Comparison of ENCODE assay signal across 20 cellular contexts in the genomic region with DNA sequence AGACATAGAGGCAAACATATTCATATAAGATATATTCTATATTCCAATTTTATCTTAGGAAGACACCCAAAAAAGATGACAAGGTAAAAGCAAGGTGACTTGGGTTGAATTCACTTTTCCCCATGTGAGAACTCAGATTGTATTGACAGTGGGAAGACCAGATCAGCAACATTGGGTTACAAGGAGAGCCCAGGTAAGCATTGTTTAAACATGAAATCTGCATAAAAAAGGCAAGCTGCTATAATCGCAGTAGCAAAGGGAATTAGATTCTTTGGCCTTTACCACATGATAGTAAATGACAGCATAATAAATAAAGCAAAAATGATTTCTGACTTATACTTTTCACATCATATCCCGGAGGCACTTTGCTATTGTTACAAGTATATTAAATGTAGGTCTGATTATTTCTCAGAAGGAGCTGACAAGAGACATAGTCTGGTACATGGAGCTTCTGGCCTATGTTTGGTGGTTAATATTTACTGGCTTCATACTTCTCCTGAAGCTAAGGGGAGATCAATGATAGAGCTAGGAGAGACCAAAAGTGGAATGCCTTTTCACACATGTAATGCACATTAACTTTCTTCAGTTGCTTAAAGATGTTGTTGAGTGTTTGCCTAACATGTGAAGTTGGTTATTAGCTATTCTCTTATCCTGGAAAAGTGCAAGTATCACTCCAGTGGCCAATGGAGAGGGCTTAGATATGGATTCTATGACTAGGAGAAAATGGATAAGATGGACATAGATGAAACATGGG. TPM values are rescaled to one million over a fixed set of nuclear protein-coding genes. Genes with fewer than 3 reads are reported as not detected.
DNase-seq lines count a peak whose midpoint lies in the region; ATAC-seq, FAIRE-seq and TF ChIP-seq lines count a peak whose summit lies in the region.
"Had no signal": no experiment of that assay in that cellular context is flagged by ENCODE, and none has a peak within 500 bp of the region (broad histone marks: within the 10 kb centered on the region; RNA-seq: fewer than 3 reads in every experiment).

No MANE protein-coding gene starts in this region.

- H2BK20ac ChIP-seq in H1 (ENCODE audit: low read length), result no peak overlapping the region

- H3K18ac ChIP-seq in H1 (ENCODE audit: extremely low read depth, low read length), result no peak overlapping the region

- no peak overlapping the region for H4K5ac ChIP-seq in H1 (ENCODE audit: insufficient read length, low read depth, low read length)

- H4K20me1 ChIP-seq in H1 (replicated peaks in 1 of 2; ENCODE audit: control insufficient read depth in 1 of 2, insufficient read depth in 2 of 2, low read length in 2 of 2) (no peaks in the 10 kb centered on the region), neural progenitor cell (ENCODE audit: low read depth) (no peaks in the 10 kb centered on the region)

- no peak overlapping the region for H4K8ac ChIP-seq in H1 (ENCODE audit: extremely low read depth, insufficient read depth, low read length)

- no peak for FAIRE-seq in H1 (lab: Jason Lieb, UNC)
- FAIRE-seq: A549, GM19239, HepG2 had no signal

- POLR2A ChIA-PET in Caco-2 (lab: Charles Lee), result no interaction called here
- POLR2A ChIA-PET in H1 (lab: Charles Lee; ENCODE audit: partially characterized antibody), result no interaction called here

- H3K9me3 Mint-ChIP-seq in Caco-2 (ENCODE audit: unreplicated experiment) (peaks cover 10% of the 10 kb centered on the region), neural progenitor cell (peaks cover 2% of the 10 kb centered on the region)
- H3K9me3 Mint-ChIP-seq: CD4-positive, alpha-beta T cell had no signal

- peaks cover 43% of the 10 kb centered on the region for H3K4me1 ChIP-seq in Caco-2
- peaks cover 0 to 10% (median 4%) of the 10 kb centered on the region in 4 experiments; a peak in 3 of 7 replicates for H3K4me1 ChIP-seq in H1 (replicated peaks in 1 of 4; ENCODE audit: control insufficient read depth in 3 of 4, insufficient read depth in 4 of 4, low read length in 3 of 4)
- H3K4me1 ChIP-seq in neural progenitor cell, result peaks cover 8% of the 10 kb centered on the region
- H3K4me1 ChIP-seq in gastroesophageal sphincter, result no peaks in the 10 kb centered on the region
- H3K4me1 ChIP-seq: A549, HAP-1 had no signal

- TF ChIP-seq CTCF in Caco-2 (IDR thresholded peaks at IDR 0.05; ENCODE audit: insufficient read depth in 1 of 2, low read depth in 1 of 2, low read length in 1 of 2, severe bottlenecking in 1 of 2, unreplicated experiment in 1 of 2) (no peak), H1 (IDR thresholded peaks at IDR 0.05; ENCODE audit: control extremely low read depth in 1 of 3, insufficient read depth in 1 of 3, low read depth in 1 of 3, low read length in 3 of 3) (no peak), neural progenitor cell (IDR thresholded peaks at IDR 0.05) (no peak), gastroesophageal sphincter (IDR thresholded peaks at IDR 0.05) (no peak)

- H3K23ac ChIP-seq in H1 (ENCODE audit: insufficient read length), result no peak overlapping the region

- no peak overlapping the region for H3K4me3 Mint-ChIP-seq in Caco-2 (ENCODE audit: unreplicated experiment)
- no peak overlapping the region for H3K4me3 Mint-ChIP-seq in neural progenitor cell
- H3K4me3 Mint-ChIP-seq: CD4-positive, alpha-beta T cell; IgD-negative memory B cell had no signal

- no TSS peak for BruUV-seq in Caco-2 (replicated peaks; lab: Mats Ljungman, UMichigan)

- no peaks in the 10 kb centered on the region for H3F3A ChIP-seq in neural progenitor cell (ENCODE audit: low read depth)

- no peaks in the 10 kb centered on the region for H3K79me1 ChIP-seq in H1 (ENCODE audit: low read depth, low read length)

- peaks cover 8% of the 10 kb centered on the region for H3K36me3 Mint-ChIP-seq in Caco-2 (ENCODE audit: insufficient read depth, unreplicated experiment)
- H3K36me3 Mint-ChIP-seq in neural progenitor cell, result no peaks in the 10 kb centered on the region
- H3K36me3 Mint-ChIP-seq: IgD-negative memory B cell had no signal

- TF ChIP-seq EP300 in H1 (IDR thresholded peaks at IDR 0.05; ENCODE audit: borderline replicate concordance in 1 of 2, low read depth in 2 of 2, low read length in 2 of 2) (no peak), gastroesophageal sphincter (IDR thresholded peaks at IDR 0.05) (no peak)

- intact Hi-C loops in Caco-2 (cut with micrococcal nuclease; ENCODE audit: unreplicated experiment), result loop anchor here (2.0 to 5.0 kb wide), 2 partner anchors 25 to 77 kb away; no protein-coding TSS in a partner anchor

- no peak for TF ChIP-seq POLR2A in H1 (IDR thresholded peaks at IDR 0.05; ENCODE audit: control extremely low read depth in 1 of 2, low read depth in 2 of 2, low read length in 2 of 2)
- no peak for TF ChIP-seq POLR2A in gastroesophageal sphincter (IDR thresholded peaks at IDR 0.05)

- no peak overlapping the region for H2BK12ac ChIP-seq in H1 (ENCODE audit: low read depth, low read length)

- H3K27me3 Mint-ChIP-seq in Caco-2 (ENCODE audit: insufficient read depth, unreplicated experiment), result no peaks in the 10 kb centered on the region
- peaks cover 3% of the 10 kb centered on the region for H3K27me3 Mint-ChIP-seq in neural progenitor cell (ENCODE audit: insufficient read depth, low read depth)

- H3K4me3 ChIP-seq in Caco-2 (ENCODE audit: low read depth, low read length) (no peak overlapping the region), H7 (ENCODE audit: insufficient read depth, low read depth, low read length) (no peak overlapping the region), H1 (ENCODE audit: extremely low read depth in 1 of 4, insufficient read depth in 2 of 4, low read depth in 3 of 4, low read length in 4 of 4) (no peak overlapping the region), neural progenitor cell (no peak overlapping the region), gastroesophageal sphincter (no peak overlapping the region)
- H3K4me3 ChIP-seq: A549, HAP-1 had no signal

- no peak overlapping the region for H2BK5ac ChIP-seq in H1 (ENCODE audit: low read depth, low read length)

- H3K9ac ChIP-seq in H1 (replicated peaks in 1 of 4; ENCODE audit: extremely low read depth in 1 of 4, low read depth in 3 of 4, low read length in 3 of 4) (no peak overlapping the region), neural progenitor cell (no peak overlapping the region)

- H3K27me3 ChIP-seq in Caco-2 (replicated peaks; ENCODE audit: control insufficient read depth, insufficient read depth, low read length) (no peaks in the 10 kb centered on the region), H7 (ENCODE audit: control insufficient read depth, insufficient read depth, low read length) (no peaks in the 10 kb centered on the region), H1 (replicated peaks in 1 of 4; ENCODE audit: control insufficient read depth in 3 of 4, extremely low read depth in 1 of 4, insufficient read depth in 3 of 4, low read length in 3 of 4) (no peaks in the 10 kb centered on the region), neural progenitor cell (no peaks in the 10 kb centered on the region), gastroesophageal sphincter (no peaks in the 10 kb centered on the region)

- H3K27ac Mint-ChIP-seq in Caco-2 (ENCODE audit: unreplicated experiment) (peak overlapping the region; percentile 82), neural progenitor cell (no peak overlapping the region)
- H3K27ac Mint-ChIP-seq: CD4-positive, alpha-beta T cell; IgD-negative memory B cell had no signal

- no peak overlapping the region for H4K91ac ChIP-seq in H1 (replicated peaks; ENCODE audit: insufficient read length, low read length)

- no peak overlapping the region for H2AK5ac ChIP-seq in H1 (ENCODE audit: low read depth, low read length)

- H3K9me3 ChIP-seq in Caco-2, result no peaks in the 10 kb centered on the region
- no peaks in the 10 kb centered on the region for H3K9me3 ChIP-seq in H1 (ENCODE audit: insufficient read depth in 2 of 2, low read depth in 1 of 2, low read length in 1 of 2)
- H3K9me3 ChIP-seq in neural progenitor cell (ENCODE audit: low read depth), result no peaks in the 10 kb centered on the region
- no peaks in the 10 kb centered on the region for H3K9me3 ChIP-seq in gastroesophageal sphincter
- H3K9me3 ChIP-seq: A549, HAP-1 had no signal

- H3K27ac ChIP-seq in H1 (ENCODE audit: low read depth, low read length) (no peak overlapping the region), neural progenitor cell (no peak overlapping the region), gastroesophageal sphincter (no peak overlapping the region)
- H3K27ac ChIP-seq: 22Rv1, A549, C4-2B had no signal

- H3K4me2 ChIP-seq in H1 (ENCODE audit: insufficient read depth in 1 of 2, low read depth in 2 of 2, low read length in 2 of 2), result no peak overlapping the region
- no peak overlapping the region for H3K4me2 ChIP-seq in neural progenitor cell
- H3K4me2 ChIP-seq: A549 had no signal

- H3K36me3 ChIP-seq in Caco-2 (ENCODE audit: control insufficient read depth, insufficient read depth, low read length) (no peaks in the 10 kb centered on the region), H7 (replicated peaks; ENCODE audit: control insufficient read depth, insufficient read depth, low read length) (no peaks in the 10 kb centered on the region), H1 (ENCODE audit: control insufficient read depth in 2 of 4, insufficient read depth in 4 of 4, low read length in 3 of 4) (no peaks in the 10 kb centered on the region), neural progenitor cell (no peaks in the 10 kb centered on the region), gastroesophageal sphincter (no peaks in the 10 kb centered on the region)
- H3K36me3 ChIP-seq: HAP-1 had no signal

- H3K4ac ChIP-seq in H1 (replicated peaks; ENCODE audit: insufficient read length, low read depth, low read length), result no peak overlapping the region

- H3K79me2 ChIP-seq in H1 (ENCODE audit: control insufficient read depth in 1 of 2, insufficient read depth in 2 of 2, low read length in 2 of 2) (no peaks in the 10 kb centered on the region), neural progenitor cell (ENCODE audit: low read depth) (no peaks in the 10 kb centered on the region)

- ATAC-seq in GM18868 (IDR thresholded peaks at IDR 0.05; ENCODE audit: unreplicated experiment) (no peak), gastroesophageal sphincter (no peak)
- ATAC-seq: A549 had no signal

- H3K14ac ChIP-seq in H1 (ENCODE audit: insufficient read length), result no peak overlapping the region

- H2AFZ ChIP-seq in H1 (ENCODE audit: low read length), result no peak overlapping the region
- H2AFZ ChIP-seq in neural progenitor cell (replicated peaks), result peak overlapping the region; percentile 12

- H2BK120ac ChIP-seq in H1 (replicated peaks; ENCODE audit: low read depth, low read length), result no peak overlapping the region

- no peak for TF ChIP-seq RAD21 in H1 (IDR thresholded peaks at IDR 0.05 in 1 of 2, conservative IDR thresholded peaks at IDR 0.05 in 1 of 2; ENCODE audit: low read depth in 2 of 2, low read length in 2 of 2)

- no peak overlapping the region for H3K56ac ChIP-seq in H1 (replicated peaks; ENCODE audit: insufficient read length, low read depth, low read length)

- DNase-seq in Caco-2 (no peak), H7 (peak; percentile 38), H1 (ENCODE audit: low read depth in 1 of 2, low spot score in 2 of 2) (no peak), neural progenitor cell (ENCODE audit: low spot score) (no peak), NOMO-1 (lab: John Stamatoyannopoulos, UW; ENCODE audit: unreplicated experiment in 2 of 2) (no peak)
- DNase-seq: AML-193; CD4-positive, alpha-beta T cell; DMS153; DMS79; GF-D8; GOT3 had no signal

- H2BK15ac ChIP-seq in H1 (ENCODE audit: low read length), result no peak overlapping the region

- H3K4me1 Mint-ChIP-seq in Caco-2 (ENCODE audit: low read depth, unreplicated experiment), result peaks cover 55% of the 10 kb centered on the region
- peaks cover 2% of the 10 kb centered on the region for H3K4me1 Mint-ChIP-seq in neural progenitor cell
- H3K4me1 Mint-ChIP-seq: IgD-negative memory B cell had no signal

- CTCF ChIA-PET in Caco-2 (lab: Charles Lee), result interaction anchor here (1.5 kb wide), 1 partner anchor 24 kb away, joined by 4 read pairs; no protein-coding TSS in a partner anchor
- CTCF ChIA-PET in H1 (lab: Charles Lee; ENCODE audit: partially characterized antibody), result interaction anchor here (0.9 to 3.3 kb wide), 4 partner anchors 15 to 63 kb away, joined by 3 to 16 read pairs (median 4); no protein-coding TSS in a partner anchor

- H3K23me2 ChIP-seq in H1 (ENCODE audit: low read depth, low read length), result no peaks in the 10 kb centered on the region; the same call in 1 of the 2 replicates

- WGBS in H1 (ENCODE audit: extremely low coverage in 1 of 2, insufficient coverage in 1 of 2, insufficient read length in 1 of 2, insufficient replicate concordance in 2 of 2, low coverage in 1 of 2, low lambda C conversion rate in 2 of 2, missing lambda C conversion rate in 1 of 2), 2 experiments, result 51% methylated on average over 2 of the region's 2 CpGs; no CpG with 5 or more reads in 1 of the 2 experiments
- 49 to 72% methylated on average over 2 of the region's 2 CpGs for WGBS in gastroesophageal sphincter (ENCODE audit: low coverage in 1 of 2), 2 donors

RNA-seq across cellular contexts. Expression of gene EEF1E1, which starts 53.1 kb away (rescaled TPM):
- 60.3 TPM in 2 replicates for total RNA-seq in Caco-2 (2022)
- total RNA-seq in H7 (2014; rRNA removed; shearing (Covaris generic)), result 99.8 and 109 TPM in 2 replicates
- total RNA-seq in H1 (2021; fragmentation: NEBNext Ultra II Directional; extraction: Animal tissue kit (Norgen Biotek cat#: 25700)), result 96.8 and 97.2 TPM in 2 replicates
- polyA plus RNA-seq in H1 (2011; rRNA removed), result 62.0 and 112 TPM in 2 replicates
- polyA plus RNA-seq in H1 (2011; cell fraction: cytosol; rRNA removed), result 140 TPM
- 21.3 TPM for polyA plus RNA-seq in H1 (2011; cell fraction: nucleus; rRNA removed)
- 92.0 to 187 TPM (median 113 TPM) in 4 replicates for polyA plus RNA-seq in H1 (2012, experiment 1 of 2)
- 86.1 TPM for polyA plus RNA-seq in H1 (2012, experiment 2 of 2)
- polyA plus RNA-seq in H1 (2013, experiment 1 of 2), result 84.9 TPM
- polyA plus RNA-seq in H1 (2013, experiment 2 of 2), result 79.1 TPM
- 32.3 and 49.4 TPM in 2 replicates for polyA minus RNA-seq in H1 (2011; rRNA and poly(A)+ RNA removed)
- polyA minus RNA-seq in H1 (2011; cell fraction: cytosol; rRNA and poly(A)+ RNA removed), result 41.2 TPM
- 47.4 TPM for polyA minus RNA-seq in H1 (2011; cell fraction: nucleus; rRNA and poly(A)+ RNA removed)
- total RNA-seq in neural progenitor cell (ENCODE audit: low replicate concordance), result 85.6 and 119 TPM in 2 replicates
- 10 to 100 TPM; 20.5 to 47.9 (median 37.9) TPM for total RNA-seq in gastroesophageal sphincter
